In the genomic region with DNA sequence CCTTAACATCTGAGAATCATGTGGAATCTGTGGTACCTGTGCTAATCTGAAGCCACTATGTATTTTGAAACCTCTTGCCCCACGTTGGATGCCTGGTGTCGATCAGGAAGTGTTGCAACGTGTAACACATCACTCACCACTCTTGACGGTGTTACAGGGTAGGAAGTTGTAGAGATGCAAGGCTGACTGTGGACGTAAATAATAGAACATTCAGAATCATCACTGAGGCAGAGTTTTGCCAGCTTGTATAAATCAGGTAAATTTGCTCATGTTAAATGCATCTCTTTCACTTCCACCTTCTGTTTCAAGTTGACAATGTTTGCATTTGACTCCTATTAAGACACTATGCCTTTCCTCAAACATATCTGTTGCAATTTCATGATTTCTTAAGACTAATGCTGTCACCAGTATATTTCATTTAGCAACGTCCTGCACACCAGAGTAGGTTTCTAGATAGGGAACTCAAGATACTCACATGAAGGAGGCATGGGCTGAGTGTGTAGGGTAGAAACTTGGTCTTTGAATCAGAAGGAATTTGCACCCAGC, we compare ENCODE assay signal across 7 cellular contexts. TPM values are rescaled to one million over a fixed set of nuclear protein-coding genes. Genes with fewer than 3 reads are reported as not detected.
A peak's percentile ranks its signal among the peaks of the same experiment; 100 is the strongest.
DNase-seq lines count a peak whose midpoint lies in the region; ATAC-seq and TF ChIP-seq lines count a peak whose summit lies in the region.

No MANE protein-coding gene starts in this region.

- CTCF ChIA-PET in activated CD8-positive, alpha-beta T cell treated with anti-CD3 and anti-CD28 coated beads for 36 hours (lab: Charles Lee) = no interaction called here

- H3K4me1 Mint-ChIP-seq in stimulated activated naive CD8-positive, alpha-beta T cell treated with anti-CD3 and anti-CD28 coated beads, Interleukin-15, Interleukin-2, amounts not matched to agents 100 ng/mL and 50 ng/mL, for 24 hours (ENCODE audit: low read depth) = peaks cover 29% of the 10 kb centered on the region
- H3K4me1 Mint-ChIP-seq in activated CD8-positive, alpha-beta T cell treated with anti-CD3 and anti-CD28 coated beads for 36 hours (ENCODE audit: low read depth) = no peaks in the 10 kb centered on the region

- DNase-seq in SW 1271 (lab: John Stamatoyannopoulos, UW) (peak; percentile 4 to 59), RKO (ENCODE audit: low spot score) (no peak), occipital lobe (lab: John Stamatoyannopoulos, UW) (no peak)
- DNase-seq in activated CD8-positive, alpha-beta T cell treated with anti-CD3 and anti-CD28 coated beads for 36 hours = no peak

- intact Hi-C loops in activated CD8-positive, alpha-beta T cell treated with anti-CD3 and anti-CD28 coated beads for 36 hours (cut with micrococcal nuclease) = no loop called here

- POLR2A ChIA-PET in activated CD8-positive, alpha-beta T cell treated with anti-CD3 and anti-CD28 coated beads for 36 hours (lab: Charles Lee) = no interaction called here

- no peak overlapping the region for H3K4me3 Mint-ChIP-seq in stimulated activated naive CD8-positive, alpha-beta T cell treated with anti-CD3 and anti-CD28 coated beads, Interleukin-15, Interleukin-2, amounts not matched to agents 100 ng/mL and 50 ng/mL, for 24 hours
- H3K4me3 Mint-ChIP-seq in activated CD8-positive, alpha-beta T cell treated with anti-CD3 and anti-CD28 coated beads for 36 hours = no peak overlapping the region

- no peaks in the 10 kb centered on the region for H3K27me3 Mint-ChIP-seq in stimulated activated naive CD8-positive, alpha-beta T cell treated with anti-CD3 and anti-CD28 coated beads, Interleukin-15, Interleukin-2, amounts not matched to agents 100 ng/mL and 50 ng/mL, for 24 hours
- no peaks in the 10 kb centered on the region for H3K27me3 Mint-ChIP-seq in activated CD8-positive, alpha-beta T cell treated with anti-CD3 and anti-CD28 coated beads for 36 hours

- H3K9me3 Mint-ChIP-seq in stimulated activated naive CD8-positive, alpha-beta T cell treated with anti-CD3 and anti-CD28 coated beads, Interleukin-15, Interleukin-2, amounts not matched to agents 100 ng/mL and 50 ng/mL, for 24 hours = peaks cover 13% of the 10 kb centered on the region
- H3K9me3 Mint-ChIP-seq in activated CD8-positive, alpha-beta T cell treated with anti-CD3 and anti-CD28 coated beads for 36 hours = no peaks in the 10 kb centered on the region

- ATAC-seq in GM19452 (IDR thresholded peaks at IDR 0.05; ENCODE audit: unreplicated experiment) (peak; percentile 63), HG03135 (IDR thresholded peaks at IDR 0.05; ENCODE audit: unreplicated experiment) (peak; percentile 42)
- no peak for ATAC-seq in activated CD8-positive, alpha-beta T cell treated with anti-CD3 and anti-CD28 coated beads for 36 hours

- peak overlapping the region; percentile 7 for H3K27ac Mint-ChIP-seq in stimulated activated naive CD8-positive, alpha-beta T cell treated with anti-CD3 and anti-CD28 coated beads, Interleukin-15, Interleukin-2, amounts not matched to agents 100 ng/mL and 50 ng/mL, for 24 hours
- no peak overlapping the region for H3K27ac Mint-ChIP-seq in activated CD8-positive, alpha-beta T cell treated with anti-CD3 and anti-CD28 coated beads for 36 hours

- TF ChIP-seq CTCF in activated CD8-positive, alpha-beta T cell treated with anti-CD3 and anti-CD28 coated beads for 36 hours (IDR thresholded peaks at IDR 0.05) = no peak

- H3K36me3 Mint-ChIP-seq in stimulated activated naive CD8-positive, alpha-beta T cell treated with anti-CD3 and anti-CD28 coated beads, Interleukin-15, Interleukin-2, amounts not matched to agents 100 ng/mL and 50 ng/mL, for 24 hours (ENCODE audit: low read depth) = peaks cover 15% of the 10 kb centered on the region
- H3K36me3 Mint-ChIP-seq in activated CD8-positive, alpha-beta T cell treated with anti-CD3 and anti-CD28 coated beads for 36 hours (ENCODE audit: low read depth) = no peaks in the 10 kb centered on the region

RNA-seq across cellular contexts. Expression of gene BASP1, which starts 38.1 kb away (rescaled TPM):
- under 1 TPM; 0.18 to 0.47 TPM for total RNA-seq in activated CD8-positive, alpha-beta T cell treated with anti-CD3 and anti-CD28 coated beads for 36 hours
- total RNA-seq in occipital lobe = 359 TPM

Comparison
In these comparisons a context has a peak if more than half of its experiments do, and no peak if none do; other contexts are left out.
1. DNase-seq: peak in SW 1271 (2 of 2); none in activated CD8-positive, alpha-beta T cell treated with anti-CD3 and anti-CD28 coated beads for 36 hours (single experiment), RKO (single experiment) and occipital lobe (single experiment).
2. RNA of gene BASP1, which starts 38.1 kb away (total RNA-seq): 359 TPM in occipital lobe (single experiment); 0.18 to 0.47 TPM in activated CD8-positive, alpha-beta T cell treated with anti-CD3 and anti-CD28 coated beads for 36 hours; every median in the first group is over 100 times any median in the second.